Comparison of ENCODE assay signal across 9 cellular contexts in genomic region chr15:60390931-60391501, GRCh38. TPM values are rescaled to one million over a fixed set of nuclear protein-coding genes. Genes with fewer than 3 reads are reported as not detected.
DNase-seq lines count a peak whose midpoint lies in the region; ATAC-seq and TF ChIP-seq lines count a peak whose summit lies in the region.
"Had no signal": no experiment of that assay in that cellular context is flagged by ENCODE, and none has a peak within 500 bp of the region (broad histone marks: within the 10 kb centered on the region; RNA-seq: fewer than 3 reads in every experiment).

No MANE protein-coding gene starts in this region.

- in situ Hi-C loops in gastrocnemius medialis (cut with MboI; ENCODE audit: low sequenced_read_pairs in 4 of 4), result no loop called here

- H3K36me3 ChIP-seq in gastroesophageal sphincter (peaks cover 0 to 5% of the 10 kb centered on the region in 2 donors), gastrocnemius medialis (peaks cover 0 to 8% of the 10 kb centered on the region in 2 donors)

- no peak for TF ChIP-seq POLR2A in gastroesophageal sphincter (IDR thresholded peaks at IDR 0.05)
- no peak for TF ChIP-seq POLR2A in gastrocnemius medialis (IDR thresholded peaks at IDR 0.05)

- intact Hi-C loops in gastrocnemius medialis (cut with DNase I; ENCODE audit: low total_unique reads), result loop anchor here (2.0 kb wide), 1 partner anchor 28 kb away; no protein-coding TSS in a partner anchor

- peak overlapping the region; percentile 62 to 97 (median 82) for H3K27ac ChIP-seq in gastroesophageal sphincter
- H3K27ac ChIP-seq in gastrocnemius medialis, result peak overlapping the region; percentile 94 to 99 (median 98)
- H3K27ac ChIP-seq: 22Rv1 had no signal

- no peaks in the 10 kb centered on the region for H3K9me3 ChIP-seq in gastroesophageal sphincter
- H3K9me3 ChIP-seq in gastrocnemius medialis, result no peaks in the 10 kb centered on the region

- TF ChIP-seq CTCF in gastroesophageal sphincter (IDR thresholded peaks at IDR 0.05), result no peak
- TF ChIP-seq CTCF in gastrocnemius medialis (IDR thresholded peaks at IDR 0.05 in 4 of 5, conservative IDR thresholded peaks at IDR 0.05 in 1 of 5), result peak in 1 of 5 experiments; percentile 10

- H3K27me3 ChIP-seq in gastroesophageal sphincter, result no peaks in the 10 kb centered on the region
- no peaks in the 10 kb centered on the region for H3K27me3 ChIP-seq in gastrocnemius medialis

- peak; percentile 33 for DNase-seq in DMS 273 (lab: John Stamatoyannopoulos, UW; ENCODE audit: unreplicated experiment)
- DNase-seq in DMS 273 treated with DMSO at 0.1 percent for 48 hours (lab: John Stamatoyannopoulos, UW), result no peak
- peak; percentile 75 for DNase-seq in SW480 (ENCODE audit: low spot score)
- peak in 1 of 2 donors; percentile 75 for DNase-seq in gastrocnemius medialis
- DNase-seq in activated naive CD4-positive, alpha-beta T cell (lab: John Stamatoyannopoulos, UW), result no peak
- no peak for DNase-seq in DMS153 (lab: John Stamatoyannopoulos, UW)

- H3K4me3 ChIP-seq in gastroesophageal sphincter (no peak overlapping the region), gastrocnemius medialis (peak overlapping the region in 2 of 4 donors; percentile 10 to 16)

- H3K4me1 ChIP-seq in gastroesophageal sphincter (peaks cover 30 to 99% (median 53%) of the 10 kb centered on the region in 3 donors), gastrocnemius medialis (peaks cover 87 to 94% of the 10 kb centered on the region in 2 donors)

- TF ChIP-seq EP300 in gastroesophageal sphincter (IDR thresholded peaks at IDR 0.05), result no peak

- ATAC-seq in gastroesophageal sphincter (peak; percentile 73), gastrocnemius medialis (peak; percentile 72 to 81), HG02798 (IDR thresholded peaks at IDR 0.05; ENCODE audit: poor library complexity, unreplicated experiment) (no peak)

- WGBS in gastroesophageal sphincter (ENCODE audit: low coverage in 1 of 2), 2 donors, result 3 to 6% methylated on average over 5 to 6 of the region's 6 CpGs

RNA-seq across cellular contexts. Expression of gene ANXA2, which starts 6.8 kb away (rescaled TPM):
- total RNA-seq in gastroesophageal sphincter (100 to 1,000 TPM; 301 to 793 (median 570) TPM), gastrocnemius medialis (100 to 1,000 TPM; 266 to 386 (median 323) TPM)

Comparison
In these comparisons a context has a peak if more than half of its experiments do, and no peak if none do; other contexts are left out.
1. DNase-seq: peak in DMS 273 (single experiment) and SW480 (single experiment); none in DMS 273 treated with DMSO at 0.1 percent for 48 hours (single experiment), activated naive CD4-positive, alpha-beta T cell (0 of 4) and DMS153 (single experiment).